1 cellular context compared by ENCODE assay signal in the genomic region with DNA sequence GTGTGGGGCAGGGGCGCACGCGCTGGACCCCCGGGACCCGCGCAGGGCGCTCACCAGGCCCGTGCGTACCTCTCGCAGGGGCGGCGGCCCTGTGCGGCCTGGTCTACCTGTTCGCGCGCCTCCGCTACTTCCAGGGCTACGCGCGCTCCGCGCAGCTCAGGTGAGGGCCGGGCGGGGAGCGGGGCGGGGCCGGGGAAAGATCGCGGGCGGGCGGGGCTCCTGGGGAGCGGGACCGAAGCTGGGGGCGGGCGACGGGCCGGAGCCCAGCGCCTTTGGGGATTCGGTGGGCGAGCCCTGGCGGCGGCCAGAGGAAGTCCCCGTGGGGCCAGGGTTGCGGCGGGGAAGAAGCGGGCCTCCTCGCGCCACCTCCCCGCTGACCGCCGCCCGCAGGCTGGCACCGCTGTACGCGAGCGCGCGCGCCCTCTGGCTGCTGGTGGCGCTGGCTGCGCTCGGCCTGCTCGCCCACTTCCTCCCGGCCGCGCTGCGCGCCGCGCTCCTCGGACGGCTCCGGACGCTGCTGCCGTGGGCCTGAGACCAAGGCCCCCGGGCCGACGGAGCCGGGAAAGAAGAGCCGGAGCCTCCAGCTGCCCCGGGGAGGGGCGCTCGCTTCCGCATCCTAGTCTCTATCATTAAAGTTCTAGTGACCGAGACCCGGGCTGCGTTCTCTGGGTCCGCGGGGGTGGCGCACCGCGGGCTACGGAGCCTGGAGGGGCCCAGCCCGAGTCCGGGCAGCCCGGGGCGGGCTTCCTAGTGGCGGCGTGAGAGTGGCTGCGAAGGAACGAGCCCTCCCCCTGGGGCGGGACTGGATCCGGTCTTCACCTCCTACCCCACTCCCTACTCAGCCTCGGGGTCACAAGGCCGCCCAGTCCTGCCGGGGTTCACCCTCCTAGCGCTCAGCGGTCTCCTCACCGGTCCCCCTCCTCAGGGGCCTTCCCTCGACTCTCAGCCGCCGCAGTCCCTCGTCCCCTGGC.
TF ChIP-seq lines count a peak whose summit lies in the region.

No MANE protein-coding gene starts in this region.

TF ChIP-seq in HepG2, 621 proteins besides CTCF, POLR2A, EP300 and RAD21 (continued from another document):
- peak; percentile 43; the same call in 1 of the 2 replicates for TF ChIP-seq SNAPC4 (CRISPR knock-in tag; IDR thresholded peaks at IDR 0.05)
- no peak for TF ChIP-seq RFX5 (IDR thresholded peaks at IDR 0.05; ENCODE audit: low read depth, low read length)
- no peak for TF ChIP-seq EZH2 (conservative IDR thresholded peaks at IDR 0.05; ENCODE audit: low read depth, low read length)
- no peak for TF ChIP-seq MYNN (CRISPR knock-in tag; IDR thresholded peaks at IDR 0.05; ENCODE audit: low read depth)
- TF ChIP-seq NCOA1 (CRISPR knock-in tag; IDR thresholded peaks at IDR 0.05): no peak; the same call in 1 of the 2 replicates
- TF ChIP-seq, protein P1, sequence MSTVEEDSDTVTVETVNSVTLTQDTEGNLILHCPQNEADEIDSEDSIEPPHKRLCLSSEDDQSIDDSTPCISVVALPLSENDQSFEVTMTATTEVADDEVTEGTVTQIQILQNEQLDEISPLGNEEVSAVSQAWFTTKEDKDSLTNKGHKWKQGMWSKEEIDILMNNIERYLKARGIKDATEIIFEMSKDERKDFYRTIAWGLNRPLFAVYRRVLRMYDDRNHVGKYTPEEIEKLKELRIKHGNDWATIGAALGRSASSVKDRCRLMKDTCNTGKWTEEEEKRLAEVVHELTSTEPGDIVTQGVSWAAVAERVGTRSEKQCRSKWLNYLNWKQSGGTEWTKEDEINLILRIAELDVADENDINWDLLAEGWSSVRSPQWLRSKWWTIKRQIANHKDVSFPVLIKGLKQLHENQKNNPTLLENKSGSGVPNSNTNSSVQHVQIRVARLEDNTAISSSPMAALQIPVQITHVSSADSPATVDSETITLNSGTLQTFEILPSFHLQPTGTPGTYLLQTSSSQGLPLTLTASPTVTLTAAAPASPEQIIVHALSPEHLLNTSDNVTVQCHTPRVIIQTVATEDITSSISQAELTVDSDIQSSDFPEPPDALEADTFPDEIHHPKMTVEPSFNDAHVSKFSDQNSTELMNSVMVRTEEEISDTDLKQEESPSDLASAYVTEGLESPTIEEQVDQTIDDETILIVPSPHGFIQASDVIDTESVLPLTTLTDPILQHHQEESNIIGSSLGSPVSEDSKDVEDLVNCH (CRISPR knock-in tag; IDR thresholded peaks at IDR 0.05): no peak
- TF ChIP-seq ZNF879 (CRISPR knock-in tag; IDR thresholded peaks at IDR 0.05): no peak
- TF ChIP-seq FOXM1 (CRISPR knock-in tag; IDR thresholded peaks at IDR 0.05): no peak
- TF ChIP-seq ATAD3A (CRISPR knock-in tag; IDR thresholded peaks at IDR 0.05): no peak
- no peak for TF ChIP-seq RBAK (CRISPR knock-in tag; IDR thresholded peaks at IDR 0.05)
- no peak for TF ChIP-seq ZNF12 (CRISPR knock-in tag; IDR thresholded peaks at IDR 0.05)
